Comparison of ENCODE assay signal across 9 cellular contexts in genomic region chr12:31234955-31235867, GRCh38.
DNase-seq lines count a peak whose midpoint lies in the region; ATAC-seq and TF ChIP-seq lines count a peak whose summit lies in the region.
"Had no signal": no experiment of that assay in that cellular context is flagged by ENCODE, and none has a peak within 500 bp of the region (broad histone marks: within the 10 kb centered on the region; RNA-seq: fewer than 3 reads in every experiment).

No MANE protein-coding gene starts in this region.

- peaks cover 5% of the 10 kb centered on the region for H3K9me3 Mint-ChIP-seq in glutamatergic neuron (ENCODE audit: unreplicated experiment)
- peaks cover 8% of the 10 kb centered on the region for H3K9me3 Mint-ChIP-seq in activated naive CD8-positive, alpha-beta T cell treated with anti-CD3 and anti-CD28 coated beads for 36 hours

- H3K4me1 Mint-ChIP-seq in glutamatergic neuron (ENCODE audit: low read depth, unreplicated experiment) = peaks cover 19% of the 10 kb centered on the region
- peaks cover 6% of the 10 kb centered on the region for H3K4me1 Mint-ChIP-seq in activated naive CD8-positive, alpha-beta T cell treated with anti-CD3 and anti-CD28 coated beads for 36 hours

- no peaks in the 10 kb centered on the region for H3K36me3 Mint-ChIP-seq in glutamatergic neuron (ENCODE audit: unreplicated experiment)
- H3K36me3 Mint-ChIP-seq in activated naive CD8-positive, alpha-beta T cell treated with anti-CD3 and anti-CD28 coated beads for 36 hours = no peaks in the 10 kb centered on the region
- H3K36me3 Mint-ChIP-seq: activated naive CD8-positive, alpha-beta T cell treated with anti-CD3 and anti-CD28 coated beads, Interleukin-2, amount 10 ng/mL, durations not matched to agents 7 days and 5 days had no signal

- H3K4me1 ChIP-seq in BE2C = no peaks in the 10 kb centered on the region
- H3K4me1 ChIP-seq in SJSA1 (replicated peaks) = no peaks in the 10 kb centered on the region
- H3K4me1 ChIP-seq in suprapubic skin = no peaks in the 10 kb centered on the region

- TF ChIP-seq CTCF in BE2C (IDR thresholded peaks at IDR 0.05; ENCODE audit: low read depth, low read length) = peak; percentile 51
- peak; percentile 65 for TF ChIP-seq CTCF in glutamatergic neuron (IDR thresholded peaks at IDR 0.05; ENCODE audit: partially characterized antibody, unreplicated experiment)
- peak in 1 of 2 donors; percentile 68 for TF ChIP-seq CTCF in suprapubic skin (IDR thresholded peaks at IDR 0.05)

- H3K27me3 ChIP-seq in BE2C (no peaks in the 10 kb centered on the region), SJSA1 (replicated peaks) (no peaks in the 10 kb centered on the region), suprapubic skin (no peaks in the 10 kb centered on the region)

- TF ChIP-seq POLR2A in suprapubic skin (IDR thresholded peaks at IDR 0.05) = no peak

- 44% methylated on average over 12 of the region's 12 CpGs for WGBS in suprapubic skin

- no peak overlapping the region for H3K27ac ChIP-seq in SJSA1
- no peak overlapping the region for H3K27ac ChIP-seq in suprapubic skin

- H3K36me3 ChIP-seq in BE2C (no peaks in the 10 kb centered on the region), SJSA1 (no peaks in the 10 kb centered on the region), suprapubic skin (no peaks in the 10 kb centered on the region)

- H3K9me3 ChIP-seq in BE2C (no peaks in the 10 kb centered on the region), SJSA1 (replicated peaks) (no peaks in the 10 kb centered on the region), suprapubic skin (no peaks in the 10 kb centered on the region)

- H3K27ac Mint-ChIP-seq in glutamatergic neuron (ENCODE audit: unreplicated experiment) = peak overlapping the region; percentile 53
- no peak overlapping the region for H3K27ac Mint-ChIP-seq in activated naive CD8-positive, alpha-beta T cell treated with anti-CD3 and anti-CD28 coated beads for 36 hours
- H3K27ac Mint-ChIP-seq: activated naive CD8-positive, alpha-beta T cell treated with anti-CD3 and anti-CD28 coated beads, Interleukin-2, amount 10 ng/mL, durations not matched to agents 7 days and 5 days had no signal

- no peak for TF ChIP-seq EP300 in suprapubic skin (IDR thresholded peaks at IDR 0.05)

- no peak overlapping the region for H3K4me3 ChIP-seq in BE2C (ENCODE audit: low read depth, low read length)
- no peak overlapping the region for H3K4me3 ChIP-seq in SJSA1
- no peak overlapping the region for H3K4me3 ChIP-seq in skeletal muscle cell (ENCODE audit: low read depth, low read length)
- no peak overlapping the region for H3K4me3 ChIP-seq in suprapubic skin

- no peak for ATAC-seq in HG03439 (IDR thresholded peaks at IDR 0.05; ENCODE audit: unreplicated experiment)

- H3K27me3 Mint-ChIP-seq in glutamatergic neuron (ENCODE audit: unreplicated experiment) = peaks cover 4% of the 10 kb centered on the region
- peaks cover 28% of the 10 kb centered on the region for H3K27me3 Mint-ChIP-seq in activated naive CD8-positive, alpha-beta T cell treated with anti-CD3 and anti-CD28 coated beads for 36 hours

- H3K4me3 Mint-ChIP-seq in glutamatergic neuron (ENCODE audit: unreplicated experiment) = peak overlapping the region; percentile 7
- no peak overlapping the region for H3K4me3 Mint-ChIP-seq in activated naive CD8-positive, alpha-beta T cell treated with anti-CD3 and anti-CD28 coated beads for 36 hours
- H3K4me3 Mint-ChIP-seq: activated naive CD8-positive, alpha-beta T cell treated with anti-CD3 and anti-CD28 coated beads, Interleukin-2, amount 10 ng/mL, durations not matched to agents 7 days and 5 days had no signal

- DNase-seq in BE2C (peak; percentile 47), LoVo (ENCODE audit: low spot score) (peak; percentile 52), SJSA1 (ENCODE audit: low read depth in 1 of 2, low spot score in 2 of 2) (peak; percentile 28 to 41), glutamatergic neuron (peak; percentile 72), skeletal muscle cell (ENCODE audit: low read depth) (peak; percentile 22), suprapubic skin (ENCODE audit: low spot score in 2 of 2) (no peak)
- DNase-seq in activated naive CD8-positive, alpha-beta T cell treated with anti-CD3 and anti-CD28 coated beads for 36 hours = no peak
- DNase-seq: activated naive CD8-positive, alpha-beta T cell treated with anti-CD3 and anti-CD28 coated beads, Interleukin-2, amount 10 ng/mL, durations not matched to agents 7 days and 5 days had no signal

Comparison
In these comparisons a context has a peak if more than half of its experiments do, and no peak if none do; other contexts are left out.
1. DNase-seq: peak in BE2C (single experiment), LoVo (single experiment), SJSA1 (2 of 2), glutamatergic neuron (single experiment) and skeletal muscle cell (single experiment); none in activated naive CD8-positive, alpha-beta T cell treated with anti-CD3 and anti-CD28 coated beads for 36 hours (single experiment) and suprapubic skin (0 of 2).